Comparison of ENCODE assay signal across 21 cellular contexts in genomic region chr2:234722176-234722575, GRCh38.
DNase-seq lines count a peak whose midpoint lies in the region; ATAC-seq, FAIRE-seq and TF ChIP-seq lines count a peak whose summit lies in the region.
"Had no signal": no experiment of that assay in that cellular context is flagged by ENCODE, and none has a peak within 500 bp of the region (broad histone marks: within the 10 kb centered on the region; RNA-seq: fewer than 3 reads in every experiment).

No MANE protein-coding gene starts in this region.

- FAIRE-seq in small intestine (lab: Jason Lieb, UNC), result peak; percentile 83
- FAIRE-seq: GM12892 had no signal

- no peak for ATAC-seq in GM18873 (IDR thresholded peaks at IDR 0.05; ENCODE audit: low FRiP score, unreplicated experiment)
- ATAC-seq: GM23338 had no signal

- no peak for TF ChIP-seq CTCF in fibroblast of the aortic adventitia (IDR thresholded peaks at IDR 0.05; ENCODE audit: insufficient read depth, low read length)

- no peak overlapping the region for H3K27ac ChIP-seq in small intestine (ENCODE audit: low read depth in 1 of 2, low read length in 1 of 2)
- H3K27ac ChIP-seq: 22Rv1, HL-60 had no signal

- H3K27me3 ChIP-seq in adipocyte (replicated peaks; ENCODE audit: control insufficient read depth, insufficient read depth, low read length), result no peaks in the 10 kb centered on the region
- no peaks in the 10 kb centered on the region for H3K27me3 ChIP-seq in small intestine (ENCODE audit: control insufficient read depth in 2 of 2, insufficient read depth in 2 of 2, low read length in 2 of 2)
- H3K27me3 ChIP-seq: MG63 had no signal

- no peaks in the 10 kb centered on the region for H3K36me3 ChIP-seq in adipocyte (ENCODE audit: control insufficient read depth, insufficient read depth, low read length, severe bottlenecking)
- no peaks in the 10 kb centered on the region for H3K36me3 ChIP-seq in small intestine (ENCODE audit: control insufficient read depth in 2 of 2, insufficient read depth in 2 of 2, low read length in 2 of 2)
- H3K36me3 ChIP-seq: MG63 had no signal

- H3K4me1 ChIP-seq in adipocyte (ENCODE audit: control insufficient read depth, insufficient read depth, low read length) (peaks cover 28% of the 10 kb centered on the region), small intestine (ENCODE audit: control insufficient read depth in 2 of 2, insufficient read depth in 1 of 2, low read depth in 1 of 2, low read length in 1 of 2) (no peaks in the 10 kb centered on the region)

- peak; percentile 4 for DNase-seq in DMS 273 (lab: John Stamatoyannopoulos, UW; ENCODE audit: unreplicated experiment)
- DNase-seq in DMS 273 treated with DMSO at 0.1 percent for 48 hours (lab: John Stamatoyannopoulos, UW), result no peak
- DNase-seq in adipocyte (ENCODE audit: low read depth), result peak; percentile 22
- peak; percentile 58 for DNase-seq in fibroblast of the aortic adventitia (ENCODE audit: low read depth)
- DNase-seq in small intestine, result no peak
- no peak for DNase-seq in amniotic stem cell (lab: John Stamatoyannopoulos, UW)
- no peak for DNase-seq in AG20443 (ENCODE audit: low spot score)
- DNase-seq: COR-L47, DMS79, GDM1, KBM-7, MG63, NCI-H1105, NCI-H187, NCI-H510A, SIG-M5 had no signal

- H3K4me3 ChIP-seq in adipocyte (ENCODE audit: low read length) (no peak overlapping the region), fibroblast of the aortic adventitia (ENCODE audit: low read depth, low read length) (no peak overlapping the region), small intestine (ENCODE audit: low read depth in 1 of 2, low read length in 2 of 2) (no peak overlapping the region)
- H3K4me3 ChIP-seq: GM23338, MG63 had no signal

- H3K9me3 ChIP-seq in adipocyte (ENCODE audit: control insufficient read depth, low read length) (no peaks in the 10 kb centered on the region), small intestine (ENCODE audit: control insufficient read depth, low read depth) (no peaks in the 10 kb centered on the region)
- H3K9me3 ChIP-seq: MG63 had no signal

- H3K9ac ChIP-seq in adipocyte (ENCODE audit: low read length), result no peak overlapping the region

Comparison
In these comparisons a context has a peak if more than half of its experiments do, and no peak if none do; other contexts are left out.
1. DNase-seq: peak in DMS 273 (single experiment), adipocyte (single experiment) and fibroblast of the aortic adventitia (single experiment); none in DMS 273 treated with DMSO at 0.1 percent for 48 hours (single experiment), small intestine (single experiment), amniotic stem cell (single experiment) and AG20443 (single experiment).